Comparison of ENCODE assay signal across 2 cellular contexts in the genomic region with DNA sequence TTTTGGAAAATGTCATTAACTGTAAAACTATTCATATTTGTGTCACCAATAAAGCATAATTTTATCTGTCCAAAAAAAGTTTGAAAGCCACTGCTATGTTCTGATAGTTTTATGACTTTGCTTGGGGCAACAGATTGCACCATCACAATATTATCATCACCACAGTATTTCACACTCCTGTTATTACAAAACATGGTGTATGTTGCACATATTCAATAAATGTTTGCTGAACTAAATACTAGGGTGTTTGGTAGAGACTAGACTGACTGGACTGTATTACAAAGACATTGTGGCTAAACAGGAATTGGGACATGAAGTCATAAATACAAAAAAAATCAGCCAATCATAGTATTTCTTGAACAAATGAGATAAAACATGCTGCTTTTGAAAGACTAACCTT.
TF ChIP-seq lines count a peak whose summit lies in the region.

No MANE protein-coding gene starts in this region.

TF ChIP-seq in liver, 16 proteins besides CTCF, POLR2A, EP300 and RAD21:
- TF ChIP-seq EGR1 (IDR thresholded peaks at IDR 0.05; ENCODE audit: low read depth in 2 of 2), result no peak
- no peak for TF ChIP-seq FOXA2 (IDR thresholded peaks at IDR 0.05)
- TF ChIP-seq GABPA (IDR thresholded peaks at IDR 0.05 in 1 of 2, conservative IDR thresholded peaks at IDR 0.05 in 1 of 2), result no peak
- no peak for TF ChIP-seq FOXA1 (IDR thresholded peaks at IDR 0.05)
- TF ChIP-seq TAF1 (conservative IDR thresholded peaks at IDR 0.05), result no peak
- TF ChIP-seq HNF4A (conservative IDR thresholded peaks at IDR 0.05), result no peak
- TF ChIP-seq REST (IDR thresholded peaks at IDR 0.05), result no peak
- TF ChIP-seq, protein P1, sequence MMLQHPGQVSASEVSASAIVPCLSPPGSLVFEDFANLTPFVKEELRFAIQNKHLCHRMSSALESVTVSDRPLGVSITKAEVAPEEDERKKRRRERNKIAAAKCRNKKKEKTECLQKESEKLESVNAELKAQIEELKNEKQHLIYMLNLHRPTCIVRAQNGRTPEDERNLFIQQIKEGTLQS (IDR thresholded peaks at IDR 0.05), result no peak
- TF ChIP-seq NR2F2 (IDR thresholded peaks at IDR 0.05), result no peak
- TF ChIP-seq JUND (IDR thresholded peaks at IDR 0.05), result no peak
- TF ChIP-seq HNF4G (IDR thresholded peaks at IDR 0.05), result no peak
- TF ChIP-seq SP1 (IDR thresholded peaks at IDR 0.05), result no peak
- no peak for TF ChIP-seq MAX (IDR thresholded peaks at IDR 0.05)
- no peak for TF ChIP-seq RXRA (IDR thresholded peaks at IDR 0.05)
- TF ChIP-seq YY1 (IDR thresholded peaks at IDR 0.05), result no peak
- TF ChIP-seq, protein P2, sequence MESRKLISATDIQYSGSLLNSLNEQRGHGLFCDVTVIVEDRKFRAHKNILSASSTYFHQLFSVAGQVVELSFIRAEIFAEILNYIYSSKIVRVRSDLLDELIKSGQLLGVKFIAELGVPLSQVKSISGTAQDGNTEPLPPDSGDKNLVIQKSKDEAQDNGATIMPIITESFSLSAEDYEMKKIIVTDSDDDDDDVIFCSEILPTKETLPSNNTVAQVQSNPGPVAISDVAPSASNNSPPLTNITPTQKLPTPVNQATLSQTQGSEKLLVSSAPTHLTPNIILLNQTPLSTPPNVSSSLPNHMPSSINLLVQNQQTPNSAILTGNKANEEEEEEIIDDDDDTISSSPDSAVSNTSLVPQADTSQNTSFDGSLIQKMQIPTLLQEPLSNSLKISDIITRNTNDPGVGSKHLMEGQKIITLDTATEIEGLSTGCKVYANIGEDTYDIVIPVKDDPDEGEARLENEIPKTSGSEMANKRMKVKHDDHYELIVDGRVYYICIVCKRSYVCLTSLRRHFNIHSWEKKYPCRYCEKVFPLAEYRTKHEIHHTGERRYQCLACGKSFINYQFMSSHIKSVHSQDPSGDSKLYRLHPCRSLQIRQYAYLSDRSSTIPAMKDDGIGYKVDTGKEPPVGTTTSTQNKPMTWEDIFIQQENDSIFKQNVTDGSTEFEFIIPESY (IDR thresholded peaks at IDR 0.05), result no peak

TF ChIP-seq in HepG2, 621 proteins besides CTCF, POLR2A, EP300 and RAD21:
- no peak for TF ChIP-seq ZNF652 (CRISPR knock-in tag; IDR thresholded peaks at IDR 0.05; ENCODE audit: borderline replicate concordance, low read depth)
- no peak for TF ChIP-seq PHF5A (CRISPR knock-in tag; IDR thresholded peaks at IDR 0.05; ENCODE audit: low read depth, unreplicated experiment)
- TF ChIP-seq RELA (CRISPR knock-in tag; IDR thresholded peaks at IDR 0.05), result no peak
- no peak for TF ChIP-seq ZNF7 (CRISPR knock-in tag; IDR thresholded peaks at IDR 0.05)
- no peak for TF ChIP-seq NFAT5 (CRISPR knock-in tag; IDR thresholded peaks at IDR 0.05)
